Comparison of ENCODE assay signal across 18 cellular contexts in genomic region chr9:2040828-2041227, GRCh38. TPM values are rescaled to one million over a fixed set of nuclear protein-coding genes. Genes with fewer than 3 reads are reported as not detected.
DNase-seq lines count a peak whose midpoint lies in the region; ATAC-seq, FAIRE-seq and TF ChIP-seq lines count a peak whose summit lies in the region.
"Had no signal": no experiment of that assay in that cellular context is flagged by ENCODE, and none has a peak within 500 bp of the region (broad histone marks: within the 10 kb centered on the region; RNA-seq: fewer than 3 reads in every experiment).

No MANE protein-coding gene starts in this region.

- H3K4me1 ChIP-seq in left ventricle myocardium inferior = peaks cover 66% of the 10 kb centered on the region
- peaks cover 5% of the 10 kb centered on the region for H3K4me1 ChIP-seq in ovary (ENCODE audit: insufficient read depth)
- H3K4me1 ChIP-seq: Caco-2 had no signal

- H3K9me3 ChIP-seq in left ventricle myocardium inferior (replicated peaks) = no peaks in the 10 kb centered on the region
- no peaks in the 10 kb centered on the region for H3K9me3 ChIP-seq in ovary
- H3K9me3 ChIP-seq: Caco-2 had no signal

- peaks cover 36% of the 10 kb centered on the region for H3K4me1 Mint-ChIP-seq in memory B cell

- peaks cover 35% of the 10 kb centered on the region for H3K36me3 Mint-ChIP-seq in memory B cell

- no peak overlapping the region for H3K4me3 Mint-ChIP-seq in memory B cell
- H3K4me3 Mint-ChIP-seq: B cell; CD8-positive, alpha-beta memory T cell; HFFc6 had no signal

- H3K36me3 ChIP-seq in left ventricle myocardium inferior = peaks cover 35% of the 10 kb centered on the region
- H3K36me3 ChIP-seq in bronchial epithelial cell (ENCODE audit: control insufficient read depth, insufficient read depth, low read length) = peaks cover 5% of the 10 kb centered on the region
- H3K36me3 ChIP-seq in ovary = no peaks in the 10 kb centered on the region

- H3K27ac ChIP-seq in left ventricle myocardium inferior (replicated peaks) (peak overlapping the region; percentile 75), ovary (no peak overlapping the region)
- H3K27ac ChIP-seq: C4-2B, HL-60 had no signal

- no peaks in the 10 kb centered on the region for H3K27me3 Mint-ChIP-seq in memory B cell
- H3K27me3 Mint-ChIP-seq: B cell; CD8-positive, alpha-beta memory T cell had no signal

- ATAC-seq in left cardiac atrium (no peak), memory B cell (ENCODE audit: low read depth) (no peak), HG02678 (IDR thresholded peaks at IDR 0.05; ENCODE audit: unreplicated experiment) (no peak)

- intact Hi-C loops in left ventricle myocardium inferior (cut with micrococcal nuclease) (no loop called here), left cardiac atrium (cut with DNase I) (no loop called here), ovary (cut with DNase I) (loop anchor here in 1 of 4 donors (10.0 kb wide), 1 partner anchor 96 kb away; no protein-coding TSS in a partner anchor)

- H3K9me3 Mint-ChIP-seq in memory B cell = no peaks in the 10 kb centered on the region
- H3K9me3 Mint-ChIP-seq: CD8-positive, alpha-beta memory T cell; HFFc6 had no signal

- H3K4me3 ChIP-seq in left ventricle myocardium inferior = no peak overlapping the region
- no peak overlapping the region for H3K4me3 ChIP-seq in bronchial epithelial cell (ENCODE audit: low read depth, low read length)
- no peak overlapping the region for H3K4me3 ChIP-seq in ovary

- no peak for TF ChIP-seq CTCF in left ventricle myocardium inferior (IDR thresholded peaks at IDR 0.05; ENCODE audit: borderline replicate concordance)
- no peak for TF ChIP-seq CTCF in bronchial epithelial cell (IDR thresholded peaks at IDR 0.05; ENCODE audit: insufficient read depth, low read length, severe bottlenecking)
- TF ChIP-seq CTCF in ovary (IDR thresholded peaks at IDR 0.05) = no peak

- H3K27me3 ChIP-seq in left ventricle myocardium inferior (ENCODE audit: low read depth) = no peaks in the 10 kb centered on the region
- no peaks in the 10 kb centered on the region for H3K27me3 ChIP-seq in bronchial epithelial cell (ENCODE audit: control insufficient read depth, insufficient read depth, low read length)
- no peaks in the 10 kb centered on the region for H3K27me3 ChIP-seq in ovary

- DNase-seq in left ventricle myocardium inferior (no peak), left cardiac atrium (no peak), bronchial epithelial cell (ENCODE audit: low read depth) (peak; percentile 69), memory B cell (ENCODE audit: low spot score in 2 of 2) (no peak), ovary (no peak), C1 segment of cervical spinal cord (lab: John Stamatoyannopoulos, UW) (no peak)
- DNase-seq: Caco-2; CD8-positive, alpha-beta memory T cell; DMS53; GF-D8; HCEC 1CT; HFFc6 had no signal

- FAIRE-seq in bronchial epithelial cell (lab: Jason Lieb, UNC) = no peak
- FAIRE-seq: A204.1, GM19239 had no signal

- no peak for TF ChIP-seq EP300 in ovary (IDR thresholded peaks at IDR 0.05)

- H3K27ac Mint-ChIP-seq in memory B cell = peak overlapping the region; percentile 31
- H3K27ac Mint-ChIP-seq: B cell, HFFc6 had no signal

- WGBS in ovary, 3 donors = 87 to 93% (median 92%) methylated on average over 3 of the region's 3 CpGs

- no peak for TF ChIP-seq POLR2A in ovary (IDR thresholded peaks at IDR 0.05)

RNA-seq across cellular contexts. Expression of gene SMARCA2, which starts 25.7 kb away (rescaled TPM):
- total RNA-seq in left ventricle myocardium inferior (98.0 TPM), left cardiac atrium (100 to 1,000 TPM in 1 of 2 donors, 10 to 100 TPM in 1; 77.4 to 115 TPM), bronchial epithelial cell (19.7 and 31.0 TPM in 2 replicates), ovary (100 to 1,000 TPM; 153 to 404 (median 199) TPM)
- 100 to 1,000 TPM; 108 to 270 TPM for polyA plus RNA-seq in ovary
